10 cellular contexts compared by ENCODE assay signal in the genomic region with DNA sequence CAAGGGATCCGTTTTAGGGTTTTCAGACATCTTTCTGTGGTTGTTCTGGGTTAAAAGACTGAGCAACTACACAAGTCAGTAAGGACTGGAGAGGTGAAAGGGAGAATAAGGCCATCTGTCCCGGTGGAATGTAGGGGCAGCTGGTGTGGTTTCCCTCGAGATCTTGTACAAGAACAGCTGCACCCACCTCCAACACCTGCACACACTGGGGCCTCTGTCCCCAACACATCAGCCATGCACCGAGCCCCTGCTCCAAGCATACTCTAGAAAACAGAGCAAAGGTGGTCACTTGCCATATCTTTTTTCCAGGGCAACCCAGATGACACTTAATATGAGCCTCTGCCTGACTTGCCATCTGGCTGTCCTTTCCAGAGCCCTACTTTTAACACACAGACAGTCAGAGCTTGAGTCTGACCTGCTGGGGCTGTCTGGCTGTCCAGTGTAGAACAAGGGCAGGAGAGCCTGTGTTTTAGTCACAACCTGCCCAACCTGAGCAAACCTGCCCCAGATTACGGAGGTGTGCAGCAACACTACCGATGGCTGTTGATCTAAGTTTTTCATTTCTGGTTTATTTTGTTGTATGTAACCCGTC. TPM values are rescaled to one million over a fixed set of nuclear protein-coding genes. Genes with fewer than 3 reads are reported as not detected.
DNase-seq lines count a peak whose midpoint lies in the region; ATAC-seq and TF ChIP-seq lines count a peak whose summit lies in the region.
"Had no signal": no experiment of that assay in that cellular context is flagged by ENCODE, and none has a peak within 500 bp of the region (broad histone marks: within the 10 kb centered on the region; RNA-seq: fewer than 3 reads in every experiment).

No MANE protein-coding gene starts in this region.

- no peaks in the 10 kb centered on the region for H3K4me1 Mint-ChIP-seq in activated naive CD8-positive, alpha-beta T cell treated with anti-CD3 and anti-CD28 coated beads, Interleukin-2, amount 50 U/mL, for 24 hours
- H3K4me1 Mint-ChIP-seq in activated naive CD8-positive, alpha-beta T cell treated with anti-CD3 and anti-CD28 coated beads for 36 hours: no peaks in the 10 kb centered on the region

- TF ChIP-seq EP300 in transverse colon (IDR thresholded peaks at IDR 0.05; ENCODE audit: low read depth): no peak

- intact Hi-C loops in left cardiac atrium (cut with DNase I): no loop called here
- intact Hi-C loops in transverse colon (cut with DNase I; ENCODE audit: low total_unique reads): no loop called here

- H3K27ac Mint-ChIP-seq in activated naive CD8-positive, alpha-beta T cell treated with anti-CD3 and anti-CD28 coated beads, Interleukin-2, amount 50 U/mL, for 24 hours: peak overlapping the region; percentile 15
- no peak overlapping the region for H3K27ac Mint-ChIP-seq in activated naive CD8-positive, alpha-beta T cell treated with anti-CD3 and anti-CD28 coated beads for 36 hours

- no peaks in the 10 kb centered on the region for H3K27me3 Mint-ChIP-seq in activated naive CD8-positive, alpha-beta T cell treated with anti-CD3 and anti-CD28 coated beads, Interleukin-2, amount 50 U/mL, for 24 hours
- no peaks in the 10 kb centered on the region for H3K27me3 Mint-ChIP-seq in activated naive CD8-positive, alpha-beta T cell treated with anti-CD3 and anti-CD28 coated beads for 36 hours

- 70% methylated on average over 7 of the region's 7 CpGs; no CpG with 5 or more reads in 1 of the 2 donors for WGBS in transverse colon (ENCODE audit: low coverage in 1 of 2), 2 donors

- no peaks in the 10 kb centered on the region for H3K9me3 Mint-ChIP-seq in activated naive CD8-positive, alpha-beta T cell treated with anti-CD3 and anti-CD28 coated beads, Interleukin-2, amount 50 U/mL, for 24 hours
- no peaks in the 10 kb centered on the region for H3K9me3 Mint-ChIP-seq in activated naive CD8-positive, alpha-beta T cell treated with anti-CD3 and anti-CD28 coated beads for 36 hours

- no peaks in the 10 kb centered on the region for H3K27me3 ChIP-seq in transverse colon
- H3K27me3 ChIP-seq: ovary, testis had no signal

- H3K27ac ChIP-seq in transverse colon: peak overlapping the region in 1 of 4 donors; percentile 11
- H3K27ac ChIP-seq: ovary, testis had no signal

- H3K36me3 ChIP-seq in transverse colon: peaks cover 0 to 82% (median 31%) of the 10 kb centered on the region in 4 donors
- H3K36me3 ChIP-seq: ovary had no signal

- H3K4me1 ChIP-seq in transverse colon: no peaks in the 10 kb centered on the region

- no peaks in the 10 kb centered on the region for H3K9me3 ChIP-seq in transverse colon
- H3K9me3 ChIP-seq: ovary, testis had no signal

- no peak overlapping the region for H3K4me3 Mint-ChIP-seq in activated naive CD8-positive, alpha-beta T cell treated with anti-CD3 and anti-CD28 coated beads, Interleukin-2, amount 50 U/mL, for 24 hours
- H3K4me3 Mint-ChIP-seq in activated naive CD8-positive, alpha-beta T cell treated with anti-CD3 and anti-CD28 coated beads for 36 hours: no peak overlapping the region

- no peak overlapping the region for H3K4me3 ChIP-seq in transverse colon
- H3K4me3 ChIP-seq: ovary, testis had no signal

- no peak for TF ChIP-seq CTCF in transverse colon (IDR thresholded peaks at IDR 0.05)

- H3K36me3 Mint-ChIP-seq in activated naive CD8-positive, alpha-beta T cell treated with anti-CD3 and anti-CD28 coated beads, Interleukin-2, amount 50 U/mL, for 24 hours (ENCODE audit: low read depth): peaks cover 44% of the 10 kb centered on the region
- H3K36me3 Mint-ChIP-seq in activated naive CD8-positive, alpha-beta T cell treated with anti-CD3 and anti-CD28 coated beads for 36 hours: peaks cover 13% of the 10 kb centered on the region

- ATAC-seq in activated naive CD8-positive, alpha-beta T cell treated with anti-CD3 and anti-CD28 coated beads, Interleukin-2, amount 50 U/mL, for 24 hours: no peak
- ATAC-seq in left cardiac atrium: no peak
- ATAC-seq in GM18873 (IDR thresholded peaks at IDR 0.05; ENCODE audit: low FRiP score, unreplicated experiment): no peak

- DNase-seq in activated naive CD8-positive, alpha-beta T cell treated with anti-CD3 and anti-CD28 coated beads, Interleukin-2, amount 50 U/mL, for 24 hours: no peak
- DNase-seq in activated naive CD8-positive, alpha-beta T cell treated with anti-CD3 and anti-CD28 coated beads for 36 hours: no peak
- DNase-seq in left cardiac atrium (peak; percentile 12), transverse colon (peak; percentile 35), NCI-H748 (lab: John Stamatoyannopoulos, UW; ENCODE audit: unreplicated experiment) (no peak)
- DNase-seq: NCI-H2029 treated with DMSO at 0.1 percent for 48 hours; stimulated activated CD4-positive, alpha-beta T cell treated with anti-CD3 and anti-CD28 coated beads, Interleukin-2, amount 100 ng/mL, for 48 hours had no signal

- in situ Hi-C loops in transverse colon (cut with MboI; ENCODE audit: low pct_ligation_motif_present in 1 of 4, low pct_unique_long_range_greater_than_20kb in 1 of 4, low sequenced_read_pairs in 3 of 4): no loop called here

- TF ChIP-seq POLR2A in transverse colon (IDR thresholded peaks at IDR 0.05): no peak

RNA-seq across cellular contexts. Expression of gene MAN2A2, which starts 12.2 kb away (rescaled TPM):
- total RNA-seq in activated naive CD8-positive, alpha-beta T cell treated with anti-CD3 and anti-CD28 coated beads for 36 hours: 10 to 100 TPM; 69.1 to 74.1 TPM
- total RNA-seq in left cardiac atrium (10 to 100 TPM; 79.3 to 83.2 TPM), transverse colon (100 to 1,000 TPM in 2 of 4 donors, 10 to 100 TPM in 2; 46.8 to 109 (median 86.4) TPM)

RNA-seq across cellular contexts. Expression of gene HDDC3, which starts 17.0 kb away (rescaled TPM):
- total RNA-seq in activated naive CD8-positive, alpha-beta T cell treated with anti-CD3 and anti-CD28 coated beads for 36 hours: 10 to 100 TPM; 38.4 to 44.3 TPM
- total RNA-seq in left cardiac atrium (10 to 100 TPM; 12.2 to 17.1 TPM), transverse colon (10 to 100 TPM; 13.8 to 21.8 (median 17.9) TPM)

RNA-seq across cellular contexts. Expression of gene UNC45A, which starts 19.8 kb away (rescaled TPM):
- 10 to 100 TPM; 62.7 to 65.5 TPM for total RNA-seq in activated naive CD8-positive, alpha-beta T cell treated with anti-CD3 and anti-CD28 coated beads for 36 hours
- total RNA-seq in left cardiac atrium (10 to 100 TPM; 27.3 to 29.5 TPM), transverse colon (100 to 1,000 TPM in 1 of 4 donors, 10 to 100 TPM in 3; 34.4 to 142 (median 52.9) TPM)

RNA-seq across cellular contexts. Expression of gene FES, which starts 31.0 kb away (rescaled TPM):
- total RNA-seq in activated naive CD8-positive, alpha-beta T cell treated with anti-CD3 and anti-CD28 coated beads for 36 hours: 1 to 10 TPM; 2.1 to 2.5 TPM
- total RNA-seq in left cardiac atrium: 10 to 100 TPM; 26.9 to 29.2 TPM
- 10 to 100 TPM in 3 of 4 donors, 1 to 10 TPM in 1; 7.0 to 18.3 (median 14.0) TPM for total RNA-seq in transverse colon

RNA-seq across cellular contexts. Expression of gene RCCD1, which starts 39.4 kb away (rescaled TPM):
- total RNA-seq in activated naive CD8-positive, alpha-beta T cell treated with anti-CD3 and anti-CD28 coated beads for 36 hours: 10 to 100 TPM; 23.3 to 23.6 TPM
- total RNA-seq in left cardiac atrium: 10 to 100 TPM in 1 of 2 donors, 1 to 10 TPM in 1; 8.4 to 10.6 TPM
- total RNA-seq in transverse colon: 100 to 1,000 TPM in 1 of 4 donors, 10 to 100 TPM in 3; 13.1 to 438 (median 16.2) TPM

Comparison
In these comparisons a context has a peak if more than half of its experiments do, and no peak if none do; other contexts are left out.
1. DNase-seq: peak in left cardiac atrium (single experiment) and transverse colon (single experiment); none in activated naive CD8-positive, alpha-beta T cell treated with anti-CD3 and anti-CD28 coated beads, Interleukin-2, amount 50 U/mL, for 24 hours (single experiment), activated naive CD8-positive, alpha-beta T cell treated with anti-CD3 and anti-CD28 coated beads for 36 hours (single experiment) and NCI-H748 (single experiment).